ENCODE assay signal across 7 cellular contexts in genomic region chr5:133170756-133171387, GRCh38.
DNase-seq lines count a peak whose midpoint lies in the region; FAIRE-seq and TF ChIP-seq lines count a peak whose summit lies in the region.
"Not testable (repeated sequence)": the region's sequence is repeated elsewhere in the genome, so short reads cannot be mapped to it uniquely, and the experiment has no call there.

No MANE protein-coding gene starts in this region.

- H3K4me2 ChIP-seq in keratinocyte (ENCODE audit: control insufficient read depth, extremely low read depth, insufficient read depth, low read depth, low read length), result not testable (repeated sequence)

- H2AFZ ChIP-seq in keratinocyte (ENCODE audit: control insufficient read depth, low read length), result peak overlapping the region; percentile 20

- not testable (repeated sequence) for DNase-seq in GM12891 (ENCODE audit: insufficient read length, low spot score); keratinocyte (ENCODE audit: low read depth, low spot score)
- peak; percentile 33 to 65 for DNase-seq in NCI-H526 (lab: John Stamatoyannopoulos, UW)
- DNase-seq in T-helper 9 cell, result peak; percentile 58
- peak; percentile 10 for DNase-seq in activated CD8-positive, alpha-beta memory T cell treated with anti-CD3 and anti-CD28 coated beads, Interleukin-2, amount 50 U/mL, for 24 hours (ENCODE audit: extremely low read depth)
- DNase-seq in activated naive CD4-positive, alpha-beta T cell treated with Interleukin-2 at 50 U/mL for 16 hours, result peak; percentile 47
- peak; percentile 20 to 27 for DNase-seq in stimulated activated CD4-positive, alpha-beta T cell treated with anti-CD3 and anti-CD28 coated beads, Interleukin-4, amount 100 ng/mL, for 48 hours (ENCODE audit: low read depth in 2 of 2)

- not testable (repeated sequence) for H3K27ac ChIP-seq in keratinocyte (ENCODE audit: control insufficient read depth, insufficient read depth, low read length)

- dilution Hi-C loops in keratinocyte (cut with MboI; ENCODE audit: extremely low pct_ligation_motif_present, low sequenced_read_pairs), result not testable (repeated sequence)

- not testable (repeated sequence) for H3K79me2 ChIP-seq in keratinocyte (ENCODE audit: control insufficient read depth, insufficient read depth, low read length)

- peak; percentile 5 for FAIRE-seq in GM12891 (lab: Jason Lieb, UNC)
- FAIRE-seq in keratinocyte (lab: Jason Lieb, UNC), result not testable (repeated sequence)

- H3K9me1 ChIP-seq in keratinocyte (ENCODE audit: control insufficient read depth, extremely low read depth, insufficient read depth, low read length), result not testable (repeated sequence)

- TF ChIP-seq POLR2A in GM12891 (IDR thresholded peaks at IDR 0.05; ENCODE audit: low read depth, low read length), result not testable (repeated sequence)

- TF ChIP-seq CTCF in keratinocyte (optimal IDR thresholded peaks at IDR 0.05 in 1 of 3, IDR thresholded peaks at IDR 0.05 in 1 of 3, conservative IDR thresholded peaks at IDR 0.05 in 1 of 3; ENCODE audit: extremely low read depth in 1 of 3, insufficient read depth in 2 of 3, low read length in 3 of 3), result not testable (repeated sequence)

- not testable (repeated sequence) for H3K9me3 ChIP-seq in keratinocyte (ENCODE audit: control insufficient read depth, low read depth, low read length)

- not testable (repeated sequence) for H3K4me1 ChIP-seq in keratinocyte (ENCODE audit: control insufficient read depth, extremely low read depth, insufficient read depth, low read length)

- H4K20me1 ChIP-seq in keratinocyte (ENCODE audit: control insufficient read depth, extremely low read depth, insufficient read depth, low read length), result not testable (repeated sequence)

- H3K9ac ChIP-seq in keratinocyte (ENCODE audit: control insufficient read depth, extremely low read depth, insufficient read depth, low read length), result not testable (repeated sequence)

- not testable (repeated sequence) for H3K36me3 ChIP-seq in keratinocyte (ENCODE audit: control insufficient read depth in 2 of 2, extremely low read depth in 1 of 2, insufficient read depth in 2 of 2, low read length in 2 of 2)

- H3K27me3 ChIP-seq in keratinocyte (ENCODE audit: control insufficient read depth, extremely low read depth, insufficient read depth, low read length), result not testable (repeated sequence)

- H3K4me3 ChIP-seq in keratinocyte (ENCODE audit: control insufficient read depth in 2 of 3, extremely low read depth in 1 of 3, insufficient read depth in 2 of 3, low read depth in 1 of 3, low read length in 3 of 3), result not testable (repeated sequence)
